In the genomic region with DNA sequence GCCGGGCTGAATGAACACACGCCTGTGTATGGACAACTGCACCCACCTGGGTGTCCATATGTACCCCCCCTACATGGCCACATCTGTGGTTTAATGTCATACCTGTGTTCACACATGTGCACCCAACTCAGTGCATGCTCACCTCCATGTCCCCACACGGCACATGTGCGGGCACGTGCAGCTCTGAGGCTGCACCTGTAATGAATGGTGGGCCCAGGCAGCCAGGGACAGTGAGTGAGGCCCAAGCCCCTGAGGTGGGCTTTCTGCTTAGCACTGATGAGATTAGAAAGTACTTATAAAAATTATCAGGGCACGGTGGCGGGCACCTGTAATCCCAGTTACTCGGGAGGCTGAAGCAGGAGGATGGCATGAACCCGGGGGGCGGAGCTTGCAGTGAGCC, we compare ENCODE assay signal across 15 cellular contexts. TPM values are rescaled to one million over a fixed set of nuclear protein-coding genes. Genes with fewer than 3 reads are reported as not detected.
"Had no signal": no experiment of that assay in that cellular context is flagged by ENCODE, and none has a peak within 500 bp of the region (broad histone marks: within the 10 kb centered on the region; RNA-seq: fewer than 3 reads in every experiment).

No MANE protein-coding gene starts in this region.

- H3K27ac Mint-ChIP-seq: effector memory CD8-positive, alpha-beta T cell; naive thymus-derived CD4-positive, alpha-beta T cell; nephron progenitor cell had no signal

- H3K4me3 Mint-ChIP-seq: naive thymus-derived CD4-positive, alpha-beta T cell; nephron progenitor cell had no signal

- DNase-seq: effector memory CD8-positive, alpha-beta T cell; esophagus squamous epithelium; foreskin fibroblast; glutamatergic neuron; mammary epithelial cell; naive thymus-derived CD4-positive, alpha-beta T cell; nephron progenitor cell; psoas muscle; stimulated activated CD4-positive, alpha-beta T cell treated with anti-CD3 and anti-CD28 coated beads, Interleukin-2, amount 100 ng/mL, for 24 hours; stimulated activated CD4-positive, alpha-beta T cell treated with anti-CD3 and anti-CD28 coated beads, Interleukin-4, amount 100 ng/mL, for 4 hours; stimulated activated naive CD4-positive, alpha-beta T cell; thyroid gland; upper lobe of right lung had no signal

- H3K36me3 Mint-ChIP-seq: naive thymus-derived CD4-positive, alpha-beta T cell had no signal

- H3K4me1 Mint-ChIP-seq: naive thymus-derived CD4-positive, alpha-beta T cell had no signal

- H3K9me3 Mint-ChIP-seq: effector memory CD8-positive, alpha-beta T cell; naive thymus-derived CD4-positive, alpha-beta T cell; nephron progenitor cell had no signal

RNA-seq across cellular contexts. Expression of gene CSF3R, which starts 42.5 kb away (rescaled TPM):
- total RNA-seq: epithelial cell of proximal tubule, kidney epithelial cell, mammary epithelial cell had no signal
- polyA plus RNA-seq: mammary epithelial cell had no signal
